In the genomic region with DNA sequence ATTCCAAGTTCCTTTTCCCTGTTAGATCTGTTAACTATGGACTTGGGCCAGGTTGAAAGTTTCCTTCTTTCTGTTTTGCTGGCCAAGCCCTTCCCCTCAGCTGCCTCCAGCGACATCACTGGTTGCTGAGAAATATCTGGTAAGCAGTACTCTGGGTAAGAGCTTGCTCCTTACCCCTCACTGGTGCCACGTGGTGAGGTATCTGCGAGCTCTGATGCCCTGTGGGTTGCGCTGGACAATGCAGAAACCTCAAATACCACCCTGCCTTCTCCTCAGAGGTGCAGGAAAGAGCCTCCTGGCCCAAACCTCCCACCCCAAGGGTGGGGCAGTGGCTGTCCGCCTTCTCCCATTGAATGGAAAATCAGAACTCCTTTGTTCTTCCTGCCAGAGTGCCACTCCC, we compare ENCODE assay signal across 10 cellular contexts. TPM values are rescaled to one million over a fixed set of nuclear protein-coding genes. Genes with fewer than 3 reads are reported as not detected.
DNase-seq lines count a peak whose midpoint lies in the region; ATAC-seq and TF ChIP-seq lines count a peak whose summit lies in the region.
"Had no signal": no experiment of that assay in that cellular context is flagged by ENCODE, and none has a peak within 500 bp of the region (broad histone marks: within the 10 kb centered on the region; RNA-seq: fewer than 3 reads in every experiment).

No MANE protein-coding gene starts in this region.

- H3K9me3 ChIP-seq in duodenal mucosa (ENCODE audit: control insufficient read depth in 1 of 2, low read length in 2 of 2) (no peaks in the 10 kb centered on the region), mucosa of stomach (ENCODE audit: control insufficient read depth, low read length) (no peaks in the 10 kb centered on the region)

- H3K27me3 ChIP-seq in duodenal mucosa (ENCODE audit: control insufficient read depth in 1 of 2, insufficient read depth in 2 of 2, low read length in 2 of 2) (no peaks in the 10 kb centered on the region), mucosa of stomach (ENCODE audit: control insufficient read depth, insufficient read depth, low read length) (no peaks in the 10 kb centered on the region)

- TF ChIP-seq CTCF in activated CD8-positive, alpha-beta T cell treated with anti-CD3 and anti-CD28 coated beads for 36 hours (IDR thresholded peaks at IDR 0.05): no peak

- no peak for DNase-seq in activated CD8-positive, alpha-beta T cell treated with anti-CD3 and anti-CD28 coated beads for 36 hours
- DNase-seq in activated CD8-positive, alpha-beta T cell treated with anti-CD3 and anti-CD28 coated beads, Interleukin-2, amount 10 ng/mL, durations not matched to agents 7 days and 5 days: no peak
- DNase-seq in ureter (ENCODE audit: low spot score): peak; percentile 53
- DNase-seq in KG1 (lab: John Stamatoyannopoulos, UW): no peak
- DNase-seq in activated effector memory CD4-positive, alpha-beta T cell treated with Interleukin-2 at 50 U/mL for 16 hours: no peak
- DNase-seq: activated naive CD4-positive, alpha-beta T cell treated with anti-CD3 and anti-CD28 coated beads for 36 hours; NCI-H524 treated with DMSO at 0.1 percent for 48 hours had no signal

- no peaks in the 10 kb centered on the region for H3K36me3 ChIP-seq in duodenal mucosa (ENCODE audit: control insufficient read depth in 1 of 2, insufficient read depth in 2 of 2, low read length in 2 of 2)
- no peaks in the 10 kb centered on the region for H3K36me3 ChIP-seq in mucosa of stomach (ENCODE audit: control insufficient read depth, insufficient read depth, low read length)

- POLR2A ChIA-PET in activated CD8-positive, alpha-beta T cell treated with anti-CD3 and anti-CD28 coated beads for 36 hours (lab: Charles Lee): interaction anchor here (4.1 kb wide), 1 partner anchor 42 kb away, joined by 20 read pairs; no protein-coding TSS in a partner anchor
- POLR2A ChIA-PET in activated CD8-positive, alpha-beta T cell treated with anti-CD3 and anti-CD28 coated beads, Interleukin-2, amount 10 ng/mL, durations not matched to agents 7 days and 5 days (lab: Charles Lee): interaction anchor here (1.4 kb wide), 1 partner anchor 43 kb away, joined by 7 read pairs; no protein-coding TSS in a partner anchor

- peaks cover 60% of the 10 kb centered on the region for H3K36me3 Mint-ChIP-seq in activated CD8-positive, alpha-beta T cell treated with anti-CD3 and anti-CD28 coated beads for 36 hours (ENCODE audit: low read depth)
- H3K36me3 Mint-ChIP-seq in activated CD8-positive, alpha-beta T cell treated with anti-CD3 and anti-CD28 coated beads, Interleukin-2, amount 10 ng/mL, durations not matched to agents 7 days and 5 days (ENCODE audit: low read depth): peaks cover 29% of the 10 kb centered on the region

- intact Hi-C loops in activated CD8-positive, alpha-beta T cell treated with anti-CD3 and anti-CD28 coated beads for 36 hours (cut with micrococcal nuclease): loop anchor here (5.0 kb wide), 1 partner anchor 42 kb away; no protein-coding TSS in a partner anchor

- H3K4me1 Mint-ChIP-seq in activated CD8-positive, alpha-beta T cell treated with anti-CD3 and anti-CD28 coated beads for 36 hours (ENCODE audit: low read depth): peaks cover 75% of the 10 kb centered on the region
- peaks cover 69% of the 10 kb centered on the region for H3K4me1 Mint-ChIP-seq in activated CD8-positive, alpha-beta T cell treated with anti-CD3 and anti-CD28 coated beads, Interleukin-2, amount 10 ng/mL, durations not matched to agents 7 days and 5 days (ENCODE audit: low read depth)

- no peak for ATAC-seq in activated CD8-positive, alpha-beta T cell treated with anti-CD3 and anti-CD28 coated beads for 36 hours
- ATAC-seq in activated CD8-positive, alpha-beta T cell treated with anti-CD3 and anti-CD28 coated beads, Interleukin-2, amount 10 ng/mL, durations not matched to agents 7 days and 5 days: no peak
- no peak for ATAC-seq in GM21447 (IDR thresholded peaks at IDR 0.05; ENCODE audit: unreplicated experiment)

- peak overlapping the region; percentile 33 for H3K27ac ChIP-seq in duodenal mucosa (ENCODE audit: low read depth, low read length)

- H3K9ac ChIP-seq in duodenal mucosa (ENCODE audit: low read depth in 1 of 2, low read length in 2 of 2): peak overlapping the region; percentile 36 to 44
- peak overlapping the region; percentile 15 for H3K9ac ChIP-seq in mucosa of stomach (ENCODE audit: low read length)

- H3K4me3 ChIP-seq in duodenal mucosa (ENCODE audit: low read depth in 1 of 2, low read length in 2 of 2) (peak overlapping the region in 1 of 2 donors; percentile 37), mucosa of stomach (ENCODE audit: low read length) (no peak overlapping the region)

- peaks cover 25 to 30% of the 10 kb centered on the region in 2 donors for H3K4me1 ChIP-seq in duodenal mucosa (ENCODE audit: control insufficient read depth in 1 of 2, insufficient read depth in 2 of 2, low read length in 2 of 2)
- H3K4me1 ChIP-seq in mucosa of stomach (ENCODE audit: control insufficient read depth, insufficient read depth, low read length): peaks cover 23% of the 10 kb centered on the region

- no peaks in the 10 kb centered on the region for H3K9me3 Mint-ChIP-seq in activated CD8-positive, alpha-beta T cell treated with anti-CD3 and anti-CD28 coated beads for 36 hours
- H3K9me3 Mint-ChIP-seq in activated CD8-positive, alpha-beta T cell treated with anti-CD3 and anti-CD28 coated beads, Interleukin-2, amount 10 ng/mL, durations not matched to agents 7 days and 5 days (ENCODE audit: insufficient read depth): no peaks in the 10 kb centered on the region
- H3K9me3 Mint-ChIP-seq: activated naive CD4-positive, alpha-beta T cell treated with anti-CD3 and anti-CD28 coated beads for 36 hours had no signal

- no peak overlapping the region for H3K4me3 Mint-ChIP-seq in activated CD8-positive, alpha-beta T cell treated with anti-CD3 and anti-CD28 coated beads for 36 hours
- H3K4me3 Mint-ChIP-seq in activated CD8-positive, alpha-beta T cell treated with anti-CD3 and anti-CD28 coated beads, Interleukin-2, amount 10 ng/mL, durations not matched to agents 7 days and 5 days: no peak overlapping the region
- H3K4me3 Mint-ChIP-seq: activated naive CD4-positive, alpha-beta T cell treated with anti-CD3 and anti-CD28 coated beads for 36 hours had no signal

- no peaks in the 10 kb centered on the region for H3K27me3 Mint-ChIP-seq in activated CD8-positive, alpha-beta T cell treated with anti-CD3 and anti-CD28 coated beads for 36 hours
- no peaks in the 10 kb centered on the region for H3K27me3 Mint-ChIP-seq in activated CD8-positive, alpha-beta T cell treated with anti-CD3 and anti-CD28 coated beads, Interleukin-2, amount 10 ng/mL, durations not matched to agents 7 days and 5 days (ENCODE audit: low read depth)

- CTCF ChIA-PET in activated CD8-positive, alpha-beta T cell treated with anti-CD3 and anti-CD28 coated beads for 36 hours (lab: Charles Lee): interaction anchor here (1.4 kb wide), 1 partner anchor 10 kb away, joined by 4 read pairs; no protein-coding TSS in a partner anchor
- CTCF ChIA-PET in activated CD8-positive, alpha-beta T cell treated with anti-CD3 and anti-CD28 coated beads, Interleukin-2, amount 10 ng/mL, durations not matched to agents 7 days and 5 days (lab: Charles Lee): interaction anchor here (1.1 kb wide), 1 partner anchor 43 kb away, joined by 3 read pairs; a partner anchor contains a TSS

- H3K27ac Mint-ChIP-seq in activated CD8-positive, alpha-beta T cell treated with anti-CD3 and anti-CD28 coated beads for 36 hours: peak overlapping the region; percentile 76
- no peak overlapping the region for H3K27ac Mint-ChIP-seq in activated CD8-positive, alpha-beta T cell treated with anti-CD3 and anti-CD28 coated beads, Interleukin-2, amount 10 ng/mL, durations not matched to agents 7 days and 5 days
- H3K27ac Mint-ChIP-seq: activated naive CD4-positive, alpha-beta T cell treated with anti-CD3 and anti-CD28 coated beads for 36 hours had no signal

RNA-seq across cellular contexts. Expression of a gene that starts 42.9 kb away (rescaled TPM):
- 1 to 10 TPM; 7.0 to 9.7 TPM for total RNA-seq in activated CD8-positive, alpha-beta T cell treated with anti-CD3 and anti-CD28 coated beads for 36 hours
- total RNA-seq in activated CD8-positive, alpha-beta T cell treated with anti-CD3 and anti-CD28 coated beads, Interleukin-2, amount 10 ng/mL, durations not matched to agents 7 days and 5 days: 10 to 100 TPM in 1 of 2 experiments, 1 to 10 TPM in 1; 9.1 to 10.1 TPM
- total RNA-seq in ureter: 28.4 TPM

RNA-seq across cellular contexts. Expression of a gene that starts 45.1 kb away (rescaled TPM):
- 100 to 1,000 TPM; 252 to 261 TPM for total RNA-seq in activated CD8-positive, alpha-beta T cell treated with anti-CD3 and anti-CD28 coated beads for 36 hours
- 100 to 1,000 TPM; 112 to 113 TPM for total RNA-seq in activated CD8-positive, alpha-beta T cell treated with anti-CD3 and anti-CD28 coated beads, Interleukin-2, amount 10 ng/mL, durations not matched to agents 7 days and 5 days
- total RNA-seq in ureter: 54.1 TPM
